ENCODE assay signal across 12 cellular contexts in genomic region chr11:111557425-111558111, GRCh38. TPM values are rescaled to one million over a fixed set of nuclear protein-coding genes. Genes with fewer than 3 reads are reported as not detected.
DNase-seq lines count a peak whose midpoint lies in the region; ATAC-seq, FAIRE-seq and TF ChIP-seq lines count a peak whose summit lies in the region.
"Had no signal": no experiment of that assay in that cellular context is flagged by ENCODE, and none has a peak within 500 bp of the region (broad histone marks: within the 10 kb centered on the region; RNA-seq: fewer than 3 reads in every experiment).

No MANE protein-coding gene starts in this region.

- no peaks in the 10 kb centered on the region for H3K27me3 ChIP-seq in A673 (replicated peaks; ENCODE audit: insufficient read depth, low read depth, low read length, poor library complexity)

- BruUV-seq in A673 (replicated peaks; lab: Mats Ljungman, UMichigan), result no TSS peak

- FAIRE-seq in H54 (lab: Jason Lieb, UNC), result peak; percentile 89

- H3K36me3 ChIP-seq in A673 (ENCODE audit: insufficient read depth, low read length, poor library complexity, severe bottlenecking), result no peaks in the 10 kb centered on the region

- H3K9me3 ChIP-seq in A673 (ENCODE audit: low read depth, low read length, poor library complexity, severe bottlenecking), result peaks cover 7% of the 10 kb centered on the region

- TF ChIP-seq POLR2A in H54 (IDR thresholded peaks at IDR 0.05; ENCODE audit: low read depth, low read length), result no peak

- CTCF ChIA-PET in A673 (lab: Charles Lee), result no interaction called here

- H3K27ac ChIP-seq in substantia nigra (ENCODE audit: low read depth, low read length, poor library complexity, severe bottlenecking), result peak overlapping the region; percentile 2
- H3K27ac ChIP-seq in A673 (ENCODE audit: low read depth, low read length, poor library complexity, severe bottlenecking), result no peak overlapping the region

- ATAC-seq in GM18867 (IDR thresholded peaks at IDR 0.05; ENCODE audit: unreplicated experiment), result no peak
- ATAC-seq: activated CD8-positive, alpha-beta T cell treated with anti-CD3 and anti-CD28 coated beads, Interleukin-2, amount 10 ng/mL, durations not matched to agents 7 days and 5 days; natural killer cell had no signal

- POLR2A ChIA-PET in A673 (lab: Charles Lee; ENCODE audit: low non-redundant PET), result no interaction called here

- no peaks in the 10 kb centered on the region for H3K4me1 ChIP-seq in A673 (ENCODE audit: insufficient read depth, low read length, poor library complexity, severe bottlenecking)

- intact Hi-C loops in A673 (cut with micrococcal nuclease; ENCODE audit: unreplicated experiment), result no loop called here

- TF ChIP-seq CTCF in A673 (conservative IDR thresholded peaks at IDR 0.05; ENCODE audit: low read depth, low read length), result no peak

- DNase-seq in H54 (ENCODE audit: insufficient read length, low spot score) (peak; percentile 23), amniotic stem cell (lab: John Stamatoyannopoulos, UW) (peak; percentile 91), glomerular visceral epithelial cell (ENCODE audit: extremely low spot score) (peak; percentile 90), substantia nigra (lab: John Stamatoyannopoulos, UW) (no peak), superior temporal gyrus (ENCODE audit: extremely low spot score) (no peak), A673 (ENCODE audit: low spot score) (no peak)
- DNase-seq in central memory CD4-positive, alpha-beta T cell, result no peak
- DNase-seq: activated CD8-positive, alpha-beta T cell treated with anti-CD3 and anti-CD28 coated beads, Interleukin-2, amount 10 ng/mL, durations not matched to agents 7 days and 5 days; DMS153; natural killer cell had no signal

- no peak overlapping the region for H3K4me3 ChIP-seq in A673 (ENCODE audit: low read depth, low read length, poor library complexity, severe bottlenecking)

RNA-seq across cellular contexts. Expression of gene LAYN, which starts 17.0 kb away (rescaled TPM):
- 9.6 and 10.0 TPM in 2 replicates for total RNA-seq in A673 (2021)

RNA-seq across cellular contexts. Expression of gene HOATZ, which starts 43.0 kb away (rescaled TPM):
- 0.58 TPM in 1 of 2 replicates, not detected in the other for total RNA-seq in A673 (2021)
- total RNA-seq: glomerular endothelial cell, natural killer cell had no signal

RNA-seq across cellular contexts. Expression of gene SIK2, which starts 44.7 kb away (rescaled TPM):
- total RNA-seq in A673 (2021), result 18.7 and 21.5 TPM in 2 replicates

RNA-seq across cellular contexts. Expression of gene BTG4, which starts 45.4 kb away (rescaled TPM):
- total RNA-seq in A673 (2021), result not detected in 2 replicates
- total RNA-seq: activated CD8-positive, alpha-beta T cell treated with anti-CD3 and anti-CD28 coated beads, Interleukin-2, amount 10 ng/mL, durations not matched to agents 7 days and 5 days; glomerular endothelial cell; natural killer cell had no signal

Comparison
In these comparisons a context has a peak if more than half of its experiments do, and no peak if none do; other contexts are left out.
1. DNase-seq: peak in H54 (single experiment), amniotic stem cell (single experiment) and glomerular visceral epithelial cell (single experiment); none in substantia nigra (0 of 49), superior temporal gyrus (single experiment), central memory CD4-positive, alpha-beta T cell (single experiment) and A673 (single experiment).